In the genomic region with DNA sequence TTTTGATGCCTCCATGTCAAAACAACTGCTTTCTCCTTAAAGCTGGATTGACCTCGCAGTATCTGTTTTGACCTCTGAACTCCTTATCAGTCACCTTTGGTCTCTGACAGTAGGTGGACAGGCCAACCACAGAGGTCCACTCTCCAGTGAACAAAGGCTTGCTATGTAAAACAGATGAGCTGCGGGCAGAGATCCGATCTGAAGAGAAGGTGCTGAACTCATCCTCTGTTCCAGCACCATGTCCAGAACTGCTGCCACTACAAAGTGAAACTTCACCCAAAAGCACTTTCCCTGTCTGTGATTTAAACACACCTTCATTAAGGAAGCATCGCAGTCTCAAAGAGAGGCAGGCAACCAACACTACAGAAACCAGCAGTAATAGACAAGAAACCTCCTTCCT, we compare ENCODE assay signal across 11 cellular contexts.
DNase-seq lines count a peak whose midpoint lies in the region; ATAC-seq and TF ChIP-seq lines count a peak whose summit lies in the region.
"Had no signal": no experiment of that assay in that cellular context is flagged by ENCODE, and none has a peak within 500 bp of the region (broad histone marks: within the 10 kb centered on the region; RNA-seq: fewer than 3 reads in every experiment).

No MANE protein-coding gene starts in this region.

- no peak overlapping the region for H3K4me3 ChIP-seq in ovary
- H3K4me3 ChIP-seq: tibial nerve had no signal

- TF ChIP-seq POLR2A in ovary (IDR thresholded peaks at IDR 0.05), result no peak

- ATAC-seq in activated T-cell treated with anti-CD3 and anti-CD28 coated beads, Interleukin-2, amount 50 U/mL, for 72 hours (replicated peaks in 1 of 2), result no peak
- ATAC-seq in GM18868 (IDR thresholded peaks at IDR 0.05; ENCODE audit: unreplicated experiment), result no peak
- ATAC-seq: activated CD4-positive, alpha-beta T cell treated with anti-CD3 and anti-CD28 coated beads for 36 hours had no signal

- no peak overlapping the region for H3K4me3 Mint-ChIP-seq in activated T-cell treated with anti-CD3 and anti-CD28 coated beads, Interleukin-2, amount 50 U/mL, for 72 hours
- H3K4me3 Mint-ChIP-seq in dendritic cell treated with granulocyte-macrophage colony-stimulating factor and Interleukin-4, amounts not matched to agents 40 ng/mL and 50 ng/mL, for 4 days, result no peak overlapping the region
- H3K4me3 Mint-ChIP-seq: activated CD4-positive, alpha-beta T cell treated with anti-CD3 and anti-CD28 coated beads for 36 hours had no signal

- no peaks in the 10 kb centered on the region for H3K4me1 ChIP-seq in ovary (ENCODE audit: insufficient read depth)

- intact Hi-C loops in dendritic cell treated with granulocyte-macrophage colony-stimulating factor and Interleukin-4, amounts not matched to agents 40 ng/mL and 50 ng/mL, for 4 days (cut with micrococcal nuclease), result loop anchor here (5.0 kb wide), 1 partner anchor 43 kb away; no protein-coding TSS in a partner anchor
- intact Hi-C loops in ovary (cut with DNase I), result no loop called here

- no peaks in the 10 kb centered on the region for H3K27me3 Mint-ChIP-seq in activated T-cell treated with anti-CD3 and anti-CD28 coated beads, Interleukin-2, amount 50 U/mL, for 72 hours (ENCODE audit: low read depth)
- no peaks in the 10 kb centered on the region for H3K27me3 Mint-ChIP-seq in dendritic cell treated with granulocyte-macrophage colony-stimulating factor and Interleukin-4, amounts not matched to agents 40 ng/mL and 50 ng/mL, for 4 days
- H3K27me3 Mint-ChIP-seq: activated CD4-positive, alpha-beta T cell treated with anti-CD3 and anti-CD28 coated beads for 36 hours had no signal

- DNase-seq in activated T-cell treated with anti-CD3 and anti-CD28 coated beads, Interleukin-2, amount 50 U/mL, for 72 hours, result no peak
- DNase-seq in activated T-cell treated with anti-CD3 and anti-CD28 coated beads, Interleukin-2, amount 50 U/mL, for 48 hours, result no peak
- DNase-seq in lung microvascular endothelial cell (ENCODE audit: low read depth in 2 of 2), result peak; percentile 5 to 40
- peak; percentile 47 for DNase-seq in superior temporal gyrus (ENCODE audit: extremely low spot score)
- DNase-seq in ovary, result no peak
- no peak for DNase-seq in AG20443 (ENCODE audit: low spot score)
- DNase-seq: activated CD4-positive, alpha-beta T cell treated with anti-CD3 and anti-CD28 coated beads for 36 hours; DMS79 had no signal

- H3K4me1 Mint-ChIP-seq in activated T-cell treated with anti-CD3 and anti-CD28 coated beads, Interleukin-2, amount 50 U/mL, for 72 hours (ENCODE audit: low read depth), result peaks cover 49% of the 10 kb centered on the region
- peaks cover 31% of the 10 kb centered on the region for H3K4me1 Mint-ChIP-seq in dendritic cell treated with granulocyte-macrophage colony-stimulating factor and Interleukin-4, amounts not matched to agents 40 ng/mL and 50 ng/mL, for 4 days (ENCODE audit: low read depth)

- H3K27me3 ChIP-seq in ovary, result no peaks in the 10 kb centered on the region
- H3K27me3 ChIP-seq: tibial nerve had no signal

- H3K36me3 Mint-ChIP-seq in activated T-cell treated with anti-CD3 and anti-CD28 coated beads, Interleukin-2, amount 50 U/mL, for 72 hours (ENCODE audit: insufficient read depth in 2 of 2), result peaks cover 2 to 3% of the 10 kb centered on the region in 2 donors
- peaks cover 11% of the 10 kb centered on the region for H3K36me3 Mint-ChIP-seq in dendritic cell treated with granulocyte-macrophage colony-stimulating factor and Interleukin-4, amounts not matched to agents 40 ng/mL and 50 ng/mL, for 4 days (ENCODE audit: low read depth)

- no peaks in the 10 kb centered on the region for H3K36me3 ChIP-seq in ovary

- no peak for TF ChIP-seq EP300 in ovary (IDR thresholded peaks at IDR 0.05)

- no peak for TF ChIP-seq CTCF in ovary (IDR thresholded peaks at IDR 0.05)

- whole genome bisulfite sequencing in ovary, 3 donors, result 60 to 68% (median 66%) methylated on average over 4 of the region's 4 CpGs

- no peak overlapping the region for H3K27ac ChIP-seq in ovary

- no peaks in the 10 kb centered on the region for H3K9me3 Mint-ChIP-seq in activated T-cell treated with anti-CD3 and anti-CD28 coated beads, Interleukin-2, amount 50 U/mL, for 72 hours
- H3K9me3 Mint-ChIP-seq in dendritic cell treated with granulocyte-macrophage colony-stimulating factor and Interleukin-4, amounts not matched to agents 40 ng/mL and 50 ng/mL, for 4 days, result no peaks in the 10 kb centered on the region

- peak overlapping the region; percentile 92 for H3K27ac Mint-ChIP-seq in activated T-cell treated with anti-CD3 and anti-CD28 coated beads, Interleukin-2, amount 50 U/mL, for 72 hours
- peak overlapping the region; percentile 30 for H3K27ac Mint-ChIP-seq in dendritic cell treated with granulocyte-macrophage colony-stimulating factor and Interleukin-4, amounts not matched to agents 40 ng/mL and 50 ng/mL, for 4 days
- H3K27ac Mint-ChIP-seq: activated CD4-positive, alpha-beta T cell treated with anti-CD3 and anti-CD28 coated beads for 36 hours had no signal

- no peaks in the 10 kb centered on the region for H3K9me3 ChIP-seq in ovary
- H3K9me3 ChIP-seq: tibial nerve had no signal

Comparison
In these comparisons a context has a peak if more than half of its experiments do, and no peak if none do; other contexts are left out.
1. DNase-seq: peak in lung microvascular endothelial cell (2 of 2) and superior temporal gyrus (single experiment); none in activated T-cell treated with anti-CD3 and anti-CD28 coated beads, Interleukin-2, amount 50 U/mL, for 72 hours (0 of 2), activated T-cell treated with anti-CD3 and anti-CD28 coated beads, Interleukin-2, amount 50 U/mL, for 48 hours (0 of 2), ovary (0 of 5) and AG20443 (single experiment).